In genomic region chr1:6914646-6915178, GRCh38 we compare ENCODE assay signal across 17 cellular contexts.
DNase-seq lines count a peak whose midpoint lies in the region; ATAC-seq and TF ChIP-seq lines count a peak whose summit lies in the region.
"Had no signal": no experiment of that assay in that cellular context is flagged by ENCODE, and none has a peak within 500 bp of the region (broad histone marks: within the 10 kb centered on the region; RNA-seq: fewer than 3 reads in every experiment).

No MANE protein-coding gene starts in this region.

- H3K9me3 Mint-ChIP-seq in mesothelial cell of epicardium: peaks cover 5% of the 10 kb centered on the region
- H3K9me3 Mint-ChIP-seq in naive thymus-derived CD8-positive, alpha-beta T cell: peaks cover 0 to 6% (median 3%) of the 10 kb centered on the region in 9 donors
- peaks cover 0 to 3% of the 10 kb centered on the region in 2 donors for H3K9me3 Mint-ChIP-seq in natural killer cell

- H3K36me3 Mint-ChIP-seq in mesothelial cell of epicardium (peaks cover 4% of the 10 kb centered on the region), natural killer cell (no peaks in the 10 kb centered on the region)
- peaks cover 0 to 5% (median 3%) of the 10 kb centered on the region in 3 donors for H3K36me3 Mint-ChIP-seq in naive thymus-derived CD8-positive, alpha-beta T cell

- ATAC-seq in HG02798 (IDR thresholded peaks at IDR 0.05; ENCODE audit: poor library complexity, unreplicated experiment) (no peak), natural killer cell (no peak)
- no peak for ATAC-seq in naive thymus-derived CD8-positive, alpha-beta T cell

- H3K4me3 ChIP-seq in WERI-Rb-1 (ENCODE audit: low read depth, low read length): no peak overlapping the region
- H3K4me3 ChIP-seq: SJSA1 had no signal

- H3K4me1 Mint-ChIP-seq in mesothelial cell of epicardium (peaks cover 48% of the 10 kb centered on the region), natural killer cell (peaks cover 0 to 6% of the 10 kb centered on the region in 2 donors)
- H3K4me1 Mint-ChIP-seq in naive thymus-derived CD8-positive, alpha-beta T cell: peaks cover 0 to 5% (median 0%) of the 10 kb centered on the region in 4 donors

- intact Hi-C loops in natural killer cell (cut with micrococcal nuclease): no loop called here

- no peaks in the 10 kb centered on the region for H3K36me3 ChIP-seq in WERI-Rb-1
- H3K36me3 ChIP-seq: SJSA1 had no signal

- no peaks in the 10 kb centered on the region for H3K27me3 Mint-ChIP-seq in mesothelial cell of epicardium (ENCODE audit: low read depth)
- H3K27me3 Mint-ChIP-seq in naive thymus-derived CD8-positive, alpha-beta T cell: peaks cover 17 to 63% (median 28%) of the 10 kb centered on the region in 5 donors
- peaks cover 12 to 15% of the 10 kb centered on the region in 2 donors for H3K27me3 Mint-ChIP-seq in natural killer cell (ENCODE audit: low read depth in 2 of 2)

- H3K27ac Mint-ChIP-seq in mesothelial cell of epicardium (peak overlapping the region; percentile 47), natural killer cell (no peak overlapping the region)
- no peak overlapping the region for H3K27ac Mint-ChIP-seq in naive thymus-derived CD8-positive, alpha-beta T cell
- H3K27ac Mint-ChIP-seq: HFFc6 had no signal

- no peak for TF ChIP-seq CTCF in WERI-Rb-1 (IDR thresholded peaks at IDR 0.05; ENCODE audit: low read depth, low read length)
- no peak for TF ChIP-seq CTCF in mesothelial cell of epicardium (IDR thresholded peaks at IDR 0.05; ENCODE audit: unreplicated experiment)
- TF ChIP-seq CTCF in natural killer cell (IDR thresholded peaks at IDR 0.05): no peak

- DNase-seq in WERI-Rb-1 (no peak), cerebellar cortex (ENCODE audit: low spot score) (peak; percentile 22), mesothelial cell of epicardium (ENCODE audit: low spot score in 2 of 2, unreplicated experiment in 2 of 2) (no peak), natural killer cell (no peak)
- no peak for DNase-seq in naive thymus-derived CD8-positive, alpha-beta T cell
- DNase-seq: DMS 273 treated with DMSO at 0.1 percent for 48 hours, DND-41, H7, HFFc6, KG1, MV-4-11, NCI-H187, NCI-H345, NCI-H524 treated with DMSO at 0.1 percent for 48 hours had no signal

- H3K4me3 Mint-ChIP-seq in mesothelial cell of epicardium (no peak overlapping the region), natural killer cell (no peak overlapping the region)
- no peak overlapping the region for H3K4me3 Mint-ChIP-seq in naive thymus-derived CD8-positive, alpha-beta T cell
- H3K4me3 Mint-ChIP-seq: HFFc6 had no signal

- H3K27me3 ChIP-seq in WERI-Rb-1 (ENCODE audit: insufficient read depth, low read depth, severe bottlenecking): no peaks in the 10 kb centered on the region
- H3K27me3 ChIP-seq: SJSA1 had no signal

- peak overlapping the region; percentile 13; the same call in 1 of the 2 replicates for H3K27ac ChIP-seq in WERI-Rb-1
- H3K27ac ChIP-seq in temporal lobe (ENCODE audit: low read depth, low read length): peak overlapping the region; percentile 53
- H3K27ac ChIP-seq: SJSA1 had no signal

- no peaks in the 10 kb centered on the region for H3K9me3 ChIP-seq in WERI-Rb-1 (ENCODE audit: severe bottlenecking)
- H3K9me3 ChIP-seq: SJSA1 had no signal

- POLR2A ChIA-PET in naive thymus-derived CD8-positive, alpha-beta T cell (lab: Charles Lee): no interaction called here
